8 cellular contexts compared by ENCODE assay signal in the genomic region with DNA sequence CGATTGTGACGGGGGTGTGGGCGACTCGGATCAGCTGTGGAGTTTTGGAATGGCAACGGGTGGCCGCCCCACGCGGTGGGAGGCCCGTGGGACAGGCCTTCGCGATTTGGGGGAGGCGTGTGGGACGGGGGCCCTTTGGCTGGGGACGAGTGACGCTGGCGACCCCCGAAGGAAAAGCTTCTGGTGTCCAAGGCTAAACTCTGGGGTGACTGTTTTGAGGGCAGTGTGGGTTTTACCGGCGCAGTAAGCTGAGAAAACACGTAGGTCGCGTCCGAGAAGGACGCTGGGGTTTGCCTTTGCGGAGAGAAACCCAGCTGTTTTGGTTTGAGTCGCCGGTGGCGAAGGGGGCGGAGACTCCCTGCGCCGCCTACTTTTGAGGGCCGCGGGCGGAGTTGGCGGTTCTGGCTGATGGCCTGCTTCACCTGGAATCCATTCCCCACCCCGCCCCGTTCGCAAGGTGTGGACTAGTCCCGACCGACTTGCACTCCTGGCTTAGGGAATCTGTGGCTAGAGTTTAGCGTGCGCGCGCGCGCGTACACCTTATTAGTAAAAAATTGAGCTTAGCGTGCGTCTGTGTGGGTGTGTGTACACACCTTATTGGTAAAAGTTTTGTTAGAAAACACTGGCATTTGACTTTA. TPM values are rescaled to one million over a fixed set of nuclear protein-coding genes. Genes with fewer than 3 reads are reported as not detected.
DNase-seq lines count a peak whose midpoint lies in the region; ATAC-seq and TF ChIP-seq lines count a peak whose summit lies in the region.

No MANE protein-coding gene starts in this region.

- DNase-seq in AG04450 (ENCODE audit: low read depth, low spot score) (peak; percentile 29), NCI-H2196 (lab: John Stamatoyannopoulos, UW; ENCODE audit: unreplicated experiment) (peak; percentile 92), caudate nucleus (lab: John Stamatoyannopoulos, UW) (peak in 56 of 61 donors; percentile 6 to 84 (median 53)), iris pigment epithelial cell (ENCODE audit: low read depth) (peak; percentile 77)
- peak; percentile 60 to 71 (median 66) for DNase-seq in activated CD4-positive, CD25-positive, alpha-beta regulatory T cell (lab: John Stamatoyannopoulos, UW)
- peak; percentile 76 to 80 (median 78) for DNase-seq in stimulated activated CD4-positive, alpha-beta T cell treated with anti-CD3 and anti-CD28 coated beads, Interleukin-12 subunit alpha, Interleukin-12 subunit beta, amount 100 ng/mL, for 48 hours (ENCODE audit: low read depth in 2 of 3, low spot score in 1 of 3)

- peaks cover 5% of the 10 kb centered on the region; the same call in 1 of the 2 replicates for H3K9me3 ChIP-seq in AG04450 (ENCODE audit: control insufficient read depth, insufficient read depth, low read length)

- POLR2A ChIA-PET in AG04450 (lab: Yijun Ruan, JAX), result interaction anchor here (0.7 to 2.5 kb wide), 7 partner anchors 8 to 163 kb away, joined by 3 to 19 read pairs (median 4); a partner anchor contains a TSS

- H3K27ac ChIP-seq in AG04450 (ENCODE audit: low read depth, low read length), result peak overlapping the region; percentile 97
- H3K27ac ChIP-seq in caudate nucleus (ENCODE audit: low read depth, low read length), result peak overlapping the region; percentile 94

- TF ChIP-seq CTCF in AG04450 (IDR thresholded peaks at IDR 0.05; ENCODE audit: low read depth, low read length), result no peak

- H3K27me3 ChIP-seq in AG04450 (ENCODE audit: control insufficient read depth, insufficient read depth, low read length), result no peaks in the 10 kb centered on the region

- CTCF ChIA-PET in AG04450 (lab: Charles Lee), result interaction anchor here (0.6 to 1.5 kb wide), 3 partner anchors 11 to 135 kb away, joined by 3 to 5 read pairs (median 4); no protein-coding TSS in a partner anchor

- ATAC-seq in GM18909 (IDR thresholded peaks at IDR 0.05; ENCODE audit: poor library complexity, unreplicated experiment) (peak; percentile 80), HG03139 (IDR thresholded peaks at IDR 0.05; ENCODE audit: unreplicated experiment) (peak; percentile 63)

- peak overlapping the region; percentile 98 for H3K4me3 ChIP-seq in AG04450 (ENCODE audit: low read depth, low read length)

RNA-seq across cellular contexts. Expression of a gene that starts 0.6 kb away (rescaled TPM):
- 91.1 and 116 TPM in 2 replicates for polyA plus RNA-seq in AG04450 (2011; rRNA removed)
- polyA minus RNA-seq in AG04450 (2011; rRNA and poly(A)+ RNA removed), result 110 and 125 TPM in 2 replicates

Comparison
In these comparisons a context has a peak if more than half of its experiments do, and no peak if none do; other contexts are left out.
1. Peak in every context shown above with its lines: DNase-seq, ATAC-seq, H3K4me3 ChIP-seq and H3K27ac ChIP-seq.
2. DNase-seq: peak in every context shown above with its lines; median percentile 92 in NCI-H2196; 78 in stimulated activated CD4-positive, alpha-beta T cell treated with anti-CD3 and anti-CD28 coated beads, Interleukin-12 subunit alpha, Interleukin-12 subunit beta, amount 100 ng/mL, for 48 hours; 77 in iris pigment epithelial cell; 66 in activated CD4-positive, CD25-positive, alpha-beta regulatory T cell; 53 in caudate nucleus; 29 in AG04450.